Comparison of ENCODE assay signal across 1 cellular context in the genomic region with DNA sequence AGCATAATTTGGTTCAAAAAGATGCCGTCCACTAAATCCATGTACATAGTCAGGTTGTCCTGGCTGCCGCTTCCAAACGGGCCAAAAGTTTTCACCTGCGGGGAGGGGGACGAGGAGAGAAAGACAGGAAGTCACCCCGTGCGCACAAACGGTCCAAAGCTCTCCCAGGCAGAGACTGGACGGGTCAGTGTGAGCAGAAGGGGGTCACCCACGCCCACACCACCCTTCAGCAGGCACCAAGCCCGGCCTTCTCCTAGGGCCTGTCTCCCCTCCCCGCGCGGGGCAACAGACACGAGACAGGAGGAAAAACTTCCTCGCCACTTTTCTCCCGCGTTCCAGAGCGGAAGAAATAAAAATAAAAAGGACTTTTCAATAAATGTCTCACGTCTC.
TF ChIP-seq lines count a peak whose summit lies in the region.

No MANE protein-coding gene starts in this region.

TF ChIP-seq in GM23338, 12 proteins besides CTCF, POLR2A, EP300 and RAD21 (continued from another document):
- TF ChIP-seq ZNF462 (CRISPR knock-in tag; IDR thresholded peaks at IDR 0.05) (no peak), JUNB (IDR thresholded peaks at IDR 0.05; ENCODE audit: unreplicated experiment) (no peak), CREB1 (CRISPR knock-in tag; IDR thresholded peaks at IDR 0.05; ENCODE audit: low read depth) (no peak), ZNF331 (CRISPR knock-in tag; IDR thresholded peaks at IDR 0.05; ENCODE audit: low read depth) (no peak), EZH2 (IDR thresholded peaks at IDR 0.05; ENCODE audit: low read depth, unreplicated experiment) (no peak), ZNF114 (CRISPR knock-in tag; IDR thresholded peaks at IDR 0.05) (no peak), STAT1 (IDR thresholded peaks at IDR 0.05; ENCODE audit: unreplicated experiment) (no peak)
